In genomic region chr9:117835798-117836197, GRCh38 we compare ENCODE assay signal across 16 cellular contexts.
DNase-seq lines count a peak whose midpoint lies in the region; ATAC-seq and TF ChIP-seq lines count a peak whose summit lies in the region.
"Had no signal": no experiment of that assay in that cellular context is flagged by ENCODE, and none has a peak within 500 bp of the region (broad histone marks: within the 10 kb centered on the region; RNA-seq: fewer than 3 reads in every experiment).

No MANE protein-coding gene starts in this region.

- H3K27ac ChIP-seq in adrenal gland = no peak overlapping the region
- H3K27ac ChIP-seq: BLaER1 treated with 17β-estradiol and CSF1 and Interleukin-3, amounts not matched to agents 10 nM and 100 nM; left lung; right atrium auricular region had no signal

- H3K36me3 ChIP-seq in adrenal gland (replicated peaks in 1 of 2) = no peaks in the 10 kb centered on the region
- H3K36me3 ChIP-seq: BLaER1 treated with 17β-estradiol and CSF1 and Interleukin-3, amounts not matched to agents 10 nM and 100 nM; left lung; right atrium auricular region had no signal

- no peak overlapping the region for H3K27ac Mint-ChIP-seq in activated T-helper 2 cell treated with anti-CD3 and anti-CD28 coated beads, Interferon-gamma antibody, Interleukin-2, Interleukin-4, amounts not matched to agents 10 μg/mL and 5 μg/mL and 100 μg/mL, durations not matched to agents 14 hours and 24 hours and 36 hours
- H3K27ac Mint-ChIP-seq: naive thymus-derived CD8-positive, alpha-beta T cell had no signal

- ATAC-seq in GM18520 (IDR thresholded peaks at IDR 0.05; ENCODE audit: unreplicated experiment) (peak; percentile 91), GM21381 (IDR thresholded peaks at IDR 0.05; ENCODE audit: unreplicated experiment) (peak; percentile 80), HG02885 (IDR thresholded peaks at IDR 0.05; ENCODE audit: poor library complexity, unreplicated experiment) (peak; percentile 95), HG03558 (IDR thresholded peaks at IDR 0.05; ENCODE audit: extremely low read depth, unreplicated experiment) (peak; percentile 71)
- ATAC-seq: left lung; naive thymus-derived CD8-positive, alpha-beta T cell had no signal

- intact Hi-C loops in activated T-helper 2 cell treated with anti-CD3 and anti-CD28 coated beads, Interferon-gamma antibody, Interleukin-2, Interleukin-4, amounts not matched to agents 10 μg/mL and 5 μg/mL and 100 μg/mL, durations not matched to agents 14 hours and 24 hours and 36 hours (cut with micrococcal nuclease) = no loop called here
- intact Hi-C loops in adrenal gland (cut with DNase I) = no loop called here

- TF ChIP-seq POLR2A in adrenal gland (IDR thresholded peaks at IDR 0.05) = no peak

- H3K4me3 Mint-ChIP-seq in activated T-helper 2 cell treated with anti-CD3 and anti-CD28 coated beads, Interferon-gamma antibody, Interleukin-2, Interleukin-4, amounts not matched to agents 10 μg/mL and 5 μg/mL and 100 μg/mL, durations not matched to agents 14 hours and 24 hours and 36 hours (ENCODE audit: low read depth) = no peak overlapping the region
- H3K4me3 Mint-ChIP-seq: naive thymus-derived CD8-positive, alpha-beta T cell had no signal

- H3K4me1 Mint-ChIP-seq in activated T-helper 2 cell treated with anti-CD3 and anti-CD28 coated beads, Interferon-gamma antibody, Interleukin-2, Interleukin-4, amounts not matched to agents 10 μg/mL and 5 μg/mL and 100 μg/mL, durations not matched to agents 14 hours and 24 hours and 36 hours (ENCODE audit: low read depth) = peaks cover 6% of the 10 kb centered on the region

- 93 to 96% (median 94%) methylated on average over 1 of the region's 1 CpG for WGBS in adrenal gland, 4 donors

- H3K36me3 Mint-ChIP-seq in activated T-helper 2 cell treated with anti-CD3 and anti-CD28 coated beads, Interferon-gamma antibody, Interleukin-2, Interleukin-4, amounts not matched to agents 10 μg/mL and 5 μg/mL and 100 μg/mL, durations not matched to agents 14 hours and 24 hours and 36 hours (ENCODE audit: low read depth) = no peaks in the 10 kb centered on the region
- H3K36me3 Mint-ChIP-seq: naive thymus-derived CD8-positive, alpha-beta T cell had no signal

- peaks cover 27% of the 10 kb centered on the region for H3K27me3 Mint-ChIP-seq in activated T-helper 2 cell treated with anti-CD3 and anti-CD28 coated beads, Interferon-gamma antibody, Interleukin-2, Interleukin-4, amounts not matched to agents 10 μg/mL and 5 μg/mL and 100 μg/mL, durations not matched to agents 14 hours and 24 hours and 36 hours (ENCODE audit: low read depth)

- H3K27me3 ChIP-seq in adrenal gland = no peaks in the 10 kb centered on the region
- H3K27me3 ChIP-seq: BLaER1 treated with 17β-estradiol and CSF1 and Interleukin-3, amounts not matched to agents 10 nM and 100 nM; left lung; right atrium auricular region had no signal

- no peak for DNase-seq in activated T-helper 2 cell treated with anti-CD3 and anti-CD28 coated beads, Interferon-gamma antibody, Interleukin-2, Interleukin-4, amounts not matched to agents 10 μg/mL and 5 μg/mL and 100 μg/mL, durations not matched to agents 14 hours and 24 hours and 36 hours (ENCODE audit: low spot score)
- DNase-seq in LoVo (ENCODE audit: low spot score) = no peak
- no peak for DNase-seq in adrenal gland
- DNase-seq in activated CD8-positive, alpha-beta memory T cell treated with anti-CD3 and anti-CD28 coated beads, Interleukin-2, amount 50 U/mL, for 4 hours = no peak
- DNase-seq: activated effector memory CD4-positive, alpha-beta T cell treated with anti-CD3 and anti-CD28 coated beads, Interleukin-2, amount 50 U/mL, for 16 hours; left lung; MM.1S; naive thymus-derived CD8-positive, alpha-beta T cell; OCI-M1; substantia nigra had no signal

- no peaks in the 10 kb centered on the region for H3K4me1 ChIP-seq in adrenal gland (replicated peaks in 1 of 2)
- H3K4me1 ChIP-seq: left lung, right atrium auricular region had no signal

- no peak for TF ChIP-seq CTCF in adrenal gland (IDR thresholded peaks at IDR 0.05)

- no peaks in the 10 kb centered on the region for H3K9me3 Mint-ChIP-seq in activated T-helper 2 cell treated with anti-CD3 and anti-CD28 coated beads, Interferon-gamma antibody, Interleukin-2, Interleukin-4, amounts not matched to agents 10 μg/mL and 5 μg/mL and 100 μg/mL, durations not matched to agents 14 hours and 24 hours and 36 hours

- H3K9me3 ChIP-seq in adrenal gland (replicated peaks in 1 of 3) = no peaks in the 10 kb centered on the region
- H3K9me3 ChIP-seq: BLaER1 treated with 17β-estradiol and CSF1 and Interleukin-3, amounts not matched to agents 10 nM and 100 nM; left lung; right atrium auricular region had no signal

- H3K4me3 ChIP-seq in adrenal gland = no peak overlapping the region
- H3K4me3 ChIP-seq: BLaER1 treated with 17β-estradiol and CSF1 and Interleukin-3, amounts not matched to agents 10 nM and 100 nM; left lung; right atrium auricular region had no signal
